ENCODE assay signal across 21 cellular contexts in genomic region chr7:126065766-126066165, GRCh38.
DNase-seq lines count a peak whose midpoint lies in the region; FAIRE-seq and TF ChIP-seq lines count a peak whose summit lies in the region.
"Had no signal": no experiment of that assay in that cellular context is flagged by ENCODE, and none has a peak within 500 bp of the region (broad histone marks: within the 10 kb centered on the region; RNA-seq: fewer than 3 reads in every experiment).

No MANE protein-coding gene starts in this region.

- H3K27ac ChIP-seq in WERI-Rb-1: no peak overlapping the region
- H3K27ac ChIP-seq: BLaER1, C4-2B had no signal

- no peaks in the 10 kb centered on the region for H3K9me3 ChIP-seq in WERI-Rb-1 (ENCODE audit: severe bottlenecking)
- H3K9me3 ChIP-seq: BLaER1, Caco-2 had no signal

- no peak overlapping the region for H3K27ac Mint-ChIP-seq in activated CD4-positive, alpha-beta memory T cell treated with anti-CD3 and anti-CD28 coated beads for 36 hours
- H3K27ac Mint-ChIP-seq: B cell; CD4-positive, CD25-positive, alpha-beta regulatory T cell; CD8-positive, alpha-beta T cell; GM23338; H9 had no signal

- H3K4me1 Mint-ChIP-seq in activated CD4-positive, alpha-beta memory T cell treated with anti-CD3 and anti-CD28 coated beads for 36 hours (ENCODE audit: low read depth): no peaks in the 10 kb centered on the region
- H3K4me1 Mint-ChIP-seq: B cell; CD4-positive, CD25-positive, alpha-beta regulatory T cell; GM23338; H9 had no signal

- no peak overlapping the region for H3K4me3 ChIP-seq in WERI-Rb-1 (ENCODE audit: low read depth, low read length)
- H3K4me3 ChIP-seq: BLaER1, GM12878, GM23338 had no signal

- peaks cover 6% of the 10 kb centered on the region for H3K9me3 Mint-ChIP-seq in activated CD4-positive, alpha-beta memory T cell treated with anti-CD3 and anti-CD28 coated beads for 36 hours
- H3K9me3 Mint-ChIP-seq: GM23338 had no signal

- no peak for TF ChIP-seq CTCF in WERI-Rb-1 (IDR thresholded peaks at IDR 0.05; ENCODE audit: low read depth, low read length)

- CTCF ChIA-PET in activated CD4-positive, alpha-beta memory T cell treated with anti-CD3 and anti-CD28 coated beads for 36 hours (lab: Charles Lee): no interaction called here

- peak; percentile 16 for DNase-seq in NCI-H524 treated with DMSO at 0.1 percent for 48 hours (lab: John Stamatoyannopoulos, UW)
- DNase-seq in WERI-Rb-1: peak; percentile 10
- DNase-seq in putamen (ENCODE audit: low spot score): peak; percentile 27
- DNase-seq in urothelium cell line (ENCODE audit: low spot score): no peak
- DNase-seq in activated CD4-positive, alpha-beta memory T cell treated with anti-CD3 and anti-CD28 coated beads for 36 hours: no peak
- DNase-seq in LoVo (ENCODE audit: low spot score): no peak
- DNase-seq: 8988T; Caco-2; CD4-positive, CD25-positive, alpha-beta regulatory T cell; CD8-positive, alpha-beta T cell; DMS153; EL; GDM1; H9 had no signal

- H3K27me3 ChIP-seq in WERI-Rb-1 (ENCODE audit: insufficient read depth, low read depth, severe bottlenecking): no peaks in the 10 kb centered on the region
- H3K27me3 ChIP-seq: BLaER1 had no signal

- POLR2A ChIA-PET in activated CD4-positive, alpha-beta memory T cell treated with anti-CD3 and anti-CD28 coated beads for 36 hours (lab: Charles Lee): no interaction called here

- FAIRE-seq in A204.1 (lab: Jason Lieb, UNC): peak; percentile 39
- no peak for FAIRE-seq in urothelium cell line (lab: Jason Lieb, UNC)
- FAIRE-seq: GM12878, GM19239 had no signal

- H3K4me3 Mint-ChIP-seq in activated CD4-positive, alpha-beta memory T cell treated with anti-CD3 and anti-CD28 coated beads for 36 hours: no peak overlapping the region
- H3K4me3 Mint-ChIP-seq: B cell; CD4-positive, CD25-positive, alpha-beta regulatory T cell; CD8-positive, alpha-beta T cell; GM23338; H9 had no signal

- intact Hi-C loops in activated CD4-positive, alpha-beta memory T cell treated with anti-CD3 and anti-CD28 coated beads for 36 hours (cut with micrococcal nuclease): no loop called here

- H3K27me3 Mint-ChIP-seq in activated CD4-positive, alpha-beta memory T cell treated with anti-CD3 and anti-CD28 coated beads for 36 hours: no peaks in the 10 kb centered on the region
- H3K27me3 Mint-ChIP-seq: B cell; CD4-positive, CD25-positive, alpha-beta regulatory T cell had no signal

- H3K36me3 ChIP-seq in WERI-Rb-1: no peaks in the 10 kb centered on the region
- H3K36me3 ChIP-seq: BLaER1 had no signal

- H3K36me3 Mint-ChIP-seq in activated CD4-positive, alpha-beta memory T cell treated with anti-CD3 and anti-CD28 coated beads for 36 hours: no peaks in the 10 kb centered on the region
- H3K36me3 Mint-ChIP-seq: CD4-positive, CD25-positive, alpha-beta regulatory T cell; CD8-positive, alpha-beta T cell had no signal

Comparison
In these comparisons a context has a peak if more than half of its experiments do, and no peak if none do; other contexts are left out.
1. DNase-seq: peak in NCI-H524 treated with DMSO at 0.1 percent for 48 hours (single experiment), WERI-Rb-1 (single experiment) and putamen (single experiment); none in urothelium cell line (single experiment), activated CD4-positive, alpha-beta memory T cell treated with anti-CD3 and anti-CD28 coated beads for 36 hours (single experiment) and LoVo (single experiment).